In the genomic region with DNA sequence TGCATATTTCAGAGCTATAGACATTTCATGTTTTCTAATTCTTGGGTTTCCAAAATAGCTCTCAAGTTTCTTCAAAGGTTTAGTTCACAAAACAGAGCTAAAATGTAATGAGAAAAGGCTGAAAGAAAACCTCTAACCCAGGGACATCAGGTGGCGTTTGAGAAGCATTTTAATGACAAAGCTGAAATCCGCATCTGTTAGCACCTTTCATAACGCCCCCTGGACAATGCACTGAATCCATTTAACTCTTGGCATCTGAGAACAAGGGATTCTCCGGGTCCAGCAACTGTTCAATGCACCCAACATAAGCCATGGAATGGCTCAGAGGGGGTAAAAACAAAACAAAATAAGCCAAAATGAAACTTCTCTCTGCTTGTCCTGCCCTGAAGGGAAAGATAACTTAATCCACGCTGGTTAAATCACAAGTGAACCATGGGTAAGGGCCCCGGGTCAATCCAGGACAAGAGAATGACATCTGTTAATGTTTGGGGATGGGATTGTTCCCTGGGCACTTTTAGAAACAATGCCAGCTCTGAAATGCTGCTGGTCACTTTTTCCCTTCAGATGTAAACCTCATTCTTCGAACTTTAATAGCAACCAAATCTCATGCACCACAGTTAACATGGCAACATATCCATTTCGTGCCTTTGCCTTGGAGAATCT, we compare ENCODE assay signal across 16 cellular contexts.
A peak's percentile ranks its signal among the peaks of the same experiment; 100 is the strongest.
DNase-seq lines count a peak whose midpoint lies in the region; ATAC-seq, FAIRE-seq and TF ChIP-seq lines count a peak whose summit lies in the region.
"Had no signal": no experiment of that assay in that cellular context is flagged by ENCODE, and none has a peak within 500 bp of the region (broad histone marks: within the 10 kb centered on the region; RNA-seq: fewer than 3 reads in every experiment).

No MANE protein-coding gene starts in this region.

- no CpG with 5 or more reads among the region's 8 CpGs for WGBS in H9 (ENCODE audit: extremely low coverage, insufficient read length, low lambda C conversion rate)
- 48% methylated on average over 8 of the region's 8 CpGs; no CpG with 5 or more reads in 1 of the 2 experiments for WGBS in H1 (ENCODE audit: extremely low coverage in 1 of 2, insufficient coverage in 1 of 2, insufficient read length in 1 of 2, insufficient replicate concordance in 2 of 2, low coverage in 1 of 2, low lambda C conversion rate in 2 of 2, missing lambda C conversion rate in 1 of 2), 2 experiments

- H2BK5ac ChIP-seq in H9 (ENCODE audit: insufficient read length, low read length) (no peak overlapping the region), H1 (ENCODE audit: low read depth, low read length) (0 out of 2 replicates have a peak overlapping the region, but pooled peaks have one; percentile 45)

- H3T11ph ChIP-seq in H9 (ENCODE audit: low read length): no peak overlapping the region

- H3K4me3 Mint-ChIP-seq in H9: peak overlapping the region in 1 of 2 experiments; percentile 33; a peak in 2 of 5 replicates

- H3K36me3 Mint-ChIP-seq in H9 (ENCODE audit: insufficient read depth in 1 of 3, low read depth in 3 of 3): no peaks in the 10 kb centered on the region
- H3K36me3 Mint-ChIP-seq: CD4-positive, CD25-positive, alpha-beta regulatory T cell had no signal

- H2BK20ac ChIP-seq in H9 (ENCODE audit: low read depth, low read length, poor library complexity, severe bottlenecking) (no peak overlapping the region), H1 (ENCODE audit: low read length) (no peak overlapping the region)

- H4K91ac ChIP-seq in H9 (ENCODE audit: insufficient read length, low read depth, low read length) (no peak overlapping the region), H1 (replicated peaks; ENCODE audit: insufficient read length, low read length) (peak overlapping the region; percentile 4)

- H3K27ac Mint-ChIP-seq in H9: peak overlapping the region; percentile 63 to 90 (median 85); a peak in 5 of 7 replicates
- H3K27ac Mint-ChIP-seq: CD4-positive, CD25-positive, alpha-beta regulatory T cell had no signal

- no peak overlapping the region for H4K8ac ChIP-seq in H9 (replicated peaks; ENCODE audit: insufficient read length, low read depth, low read length)
- no peak overlapping the region for H4K8ac ChIP-seq in H1 (ENCODE audit: extremely low read depth, insufficient read depth, low read length)

- H2AK5ac ChIP-seq in H9 (ENCODE audit: insufficient read length, low read length) (no peak overlapping the region), H1 (ENCODE audit: low read depth, low read length) (no peak overlapping the region)

- no peak for TF ChIP-seq CTCF in H9 (conservative IDR thresholded peaks at IDR 0.05)
- no peak for TF ChIP-seq CTCF in H1 (IDR thresholded peaks at IDR 0.05; ENCODE audit: control extremely low read depth in 1 of 3, insufficient read depth in 1 of 3, low read depth in 1 of 3, low read length in 3 of 3)
- no peak for TF ChIP-seq CTCF in colonic mucosa (IDR thresholded peaks at IDR 0.05)

- H3K18ac ChIP-seq in H9 (ENCODE audit: insufficient read length, low read depth, low read length) (no peak overlapping the region), H1 (ENCODE audit: extremely low read depth, low read length) (no peak overlapping the region)

- H3K27me3 ChIP-seq in H9 (ENCODE audit: insufficient read depth, low read length): no peaks in the 10 kb centered on the region
- H3K27me3 ChIP-seq in H1 (replicated peaks in 1 of 4; ENCODE audit: control insufficient read depth in 3 of 4, extremely low read depth in 1 of 4, insufficient read depth in 3 of 4, low read length in 3 of 4): no peaks in the 10 kb centered on the region; a peak in 2 of 7 replicates
- no peaks in the 10 kb centered on the region for H3K27me3 ChIP-seq in colonic mucosa

- CTCF ChIA-PET in H1 (lab: Charles Lee; ENCODE audit: partially characterized antibody): interaction anchor here (1.0 to 1.8 kb wide), 5 partner anchors 8 to 22 kb away, joined by 3 to 5 read pairs (median 3); no protein-coding TSS in a partner anchor

- no peak for TF ChIP-seq RAD21 in H1 (IDR thresholded peaks at IDR 0.05 in 1 of 2, conservative IDR thresholded peaks at IDR 0.05 in 1 of 2; ENCODE audit: low read depth in 2 of 2, low read length in 2 of 2)

- H3K4me3 ChIP-seq in H1 (ENCODE audit: extremely low read depth in 1 of 4, insufficient read depth in 2 of 4, low read depth in 3 of 4, low read length in 4 of 4) (no peak overlapping the region; a peak in 1 of 8 replicates), colonic mucosa (no peak overlapping the region)
- H3K4me3 ChIP-seq: K562 had no signal

- H3K23ac ChIP-seq in H9 (ENCODE audit: insufficient read length, low read depth, low read length) (no peak overlapping the region), H1 (ENCODE audit: insufficient read length) (no peak overlapping the region)

- H2BK15ac ChIP-seq in H9 (ENCODE audit: low read depth, low read length) (no peak overlapping the region), H1 (ENCODE audit: low read length) (no peak overlapping the region)

- TF ChIP-seq EP300 in H1 (IDR thresholded peaks at IDR 0.05; ENCODE audit: borderline replicate concordance in 1 of 2, low read depth in 2 of 2, low read length in 2 of 2): no peak

- POLR2A ChIA-PET in H1 (lab: Charles Lee; ENCODE audit: partially characterized antibody): interaction anchor here (1.0 kb wide), 1 partner anchor 12 kb away, joined by 3 read pairs; no protein-coding TSS in a partner anchor

- H3K27me3 Mint-ChIP-seq in H9 (ENCODE audit: low read depth): peaks cover 3% of the 10 kb centered on the region; the same call in 1 of the 2 replicates
- H3K27me3 Mint-ChIP-seq: CD4-positive, CD25-positive, alpha-beta regulatory T cell had no signal

- H3K9me3 ChIP-seq in H9 (ENCODE audit: control insufficient read depth, low read depth, low read length) (no peaks in the 10 kb centered on the region), H1 (ENCODE audit: insufficient read depth in 2 of 2, low read depth in 1 of 2, low read length in 1 of 2) (no peaks in the 10 kb centered on the region), colonic mucosa (no peaks in the 10 kb centered on the region)

- peaks cover 41 to 47% of the 10 kb centered on the region in 2 experiments for H3K4me1 Mint-ChIP-seq in H9
- H3K4me1 Mint-ChIP-seq: CD4-positive, CD25-positive, alpha-beta regulatory T cell had no signal

- DNase-seq in H9 (peak; percentile 45), NCI-H82 treated with DMSO at 0.1 percent for 48 hours (lab: John Stamatoyannopoulos, UW; ENCODE audit: unreplicated experiment) (peak; percentile 65), H1 (ENCODE audit: low read depth in 1 of 2, low spot score in 2 of 2) (peak in 1 of 2 experiments; percentile 43), myocyte (ENCODE audit: low read depth) (peak; percentile 35), hepatic stellate cell (ENCODE audit: low spot score) (no peak), colonic mucosa (no peak)
- DNase-seq: AML-193; CD4-positive, CD25-positive, alpha-beta regulatory T cell; NCI-H1436 treated with DMSO at 0.1 percent for 48 hours; NCI-H2227 treated with DMSO at 0.1 percent for 48 hours; NCI-H526 treated with DMSO at 0.1 percent for 48 hours; PC-3 had no signal

- peak; percentile 78 for FAIRE-seq in H1 (lab: Jason Lieb, UNC)
- FAIRE-seq: K562 had no signal

- H3K4me2 ChIP-seq in H9 (ENCODE audit: insufficient read depth, insufficient read length, low read length): no peak overlapping the region
- peak overlapping the region; percentile 16 to 29; a peak in 3 of 4 replicates for H3K4me2 ChIP-seq in H1 (ENCODE audit: insufficient read depth in 1 of 2, low read depth in 2 of 2, low read length in 2 of 2)

- H3K23me2 ChIP-seq in H9 (ENCODE audit: insufficient read length, low read depth, low read length, poor library complexity, severe bottlenecking) (no peaks in the 10 kb centered on the region), H1 (ENCODE audit: low read depth, low read length) (no peaks in the 10 kb centered on the region)

- H3K56ac ChIP-seq in H9 (ENCODE audit: insufficient read length, low read depth, low read length) (no peak overlapping the region), H1 (replicated peaks; ENCODE audit: insufficient read length, low read depth, low read length) (no peak overlapping the region)

- H3K79me1 ChIP-seq in H9 (ENCODE audit: insufficient read depth, low read depth, low read length, poor library complexity, severe bottlenecking) (no peaks in the 10 kb centered on the region), H1 (ENCODE audit: low read depth, low read length) (no peaks in the 10 kb centered on the region)

- no peaks in the 10 kb centered on the region for H4K20me1 ChIP-seq in H9 (ENCODE audit: control insufficient read depth, insufficient read depth, insufficient read length)
- no peaks in the 10 kb centered on the region for H4K20me1 ChIP-seq in H1 (replicated peaks in 1 of 2; ENCODE audit: control insufficient read depth in 1 of 2, insufficient read depth in 2 of 2, low read length in 2 of 2)

- H4K5ac ChIP-seq in H9 (ENCODE audit: insufficient read length, low read depth, low read length): no peak overlapping the region
- H4K5ac ChIP-seq in H1 (ENCODE audit: insufficient read length, low read depth, low read length): no peak overlapping the region

- no peak overlapping the region for H3K27ac ChIP-seq in H9 (ENCODE audit: insufficient read length, low read depth, low read length)
- H3K27ac ChIP-seq in H1 (ENCODE audit: low read depth, low read length): no peak overlapping the region
- no peak overlapping the region for H3K27ac ChIP-seq in colonic mucosa

- peaks cover 5% of the 10 kb centered on the region; the same call in 1 of the 2 replicates for H3K4me1 ChIP-seq in H9 (ENCODE audit: insufficient read depth, low read length)
- H3K4me1 ChIP-seq in H1 (replicated peaks in 1 of 4; ENCODE audit: control insufficient read depth in 3 of 4, insufficient read depth in 4 of 4, low read length in 3 of 4): peaks cover 0 to 5% (median 5%) of the 10 kb centered on the region in 4 experiments; a peak in 4 of 7 replicates
- H3K4me1 ChIP-seq in colonic mucosa: no peaks in the 10 kb centered on the region

- H3K79me2 ChIP-seq in H9 (ENCODE audit: insufficient read depth, low read length) (no peaks in the 10 kb centered on the region), H1 (ENCODE audit: control insufficient read depth in 1 of 2, insufficient read depth in 2 of 2, low read length in 2 of 2) (no peaks in the 10 kb centered on the region)

- H2AFZ ChIP-seq in H9 (ENCODE audit: low read length): no peak overlapping the region
- no peak overlapping the region for H2AFZ ChIP-seq in H1 (ENCODE audit: low read length)

- TF ChIP-seq POLR2A in H1 (IDR thresholded peaks at IDR 0.05; ENCODE audit: control extremely low read depth in 1 of 2, low read depth in 2 of 2, low read length in 2 of 2): no peak

- H2BK120ac ChIP-seq in H9 (ENCODE audit: low read depth, low read length, poor library complexity, severe bottlenecking) (no peak overlapping the region), H1 (replicated peaks; ENCODE audit: low read depth, low read length) (peak overlapping the region; percentile 34)

- H2BK12ac ChIP-seq in H9 (ENCODE audit: insufficient read length, low read depth, low read length): no peak overlapping the region
- no peak overlapping the region; the same call in 1 of the 2 replicates for H2BK12ac ChIP-seq in H1 (ENCODE audit: low read depth, low read length)

- H3K9me3 Mint-ChIP-seq in H9: no peaks in the 10 kb centered on the region; a peak in 1 of 5 replicates

- no peak overlapping the region for H3K9ac ChIP-seq in H9 (ENCODE audit: extremely low read depth, insufficient read length, low read length)
- no peak overlapping the region for H3K9ac ChIP-seq in H1 (replicated peaks in 1 of 4; ENCODE audit: extremely low read depth in 1 of 4, low read depth in 3 of 4, low read length in 3 of 4)
- H3K9ac ChIP-seq in colonic mucosa (ENCODE audit: low read depth in 2 of 2, low read length in 2 of 2): no peak overlapping the region

- intact Hi-C loops in colonic mucosa (cut with DNase I): no loop called here

- H3K4ac ChIP-seq in H9 (ENCODE audit: low read depth, low read length): no peak overlapping the region
- H3K4ac ChIP-seq in H1 (replicated peaks; ENCODE audit: insufficient read length, low read depth, low read length): no peak overlapping the region

- no peak overlapping the region for H3K14ac ChIP-seq in H9 (ENCODE audit: insufficient read depth, low read length)
- no peak overlapping the region for H3K14ac ChIP-seq in H1 (ENCODE audit: insufficient read length)

- ATAC-seq in HG03280 (IDR thresholded peaks at IDR 0.05; ENCODE audit: unreplicated experiment): no peak
- ATAC-seq in GM18517 (IDR thresholded peaks at IDR 0.05; ENCODE audit: unreplicated experiment): no peak
- ATAC-seq: HCT116, K562, PC-3 had no signal

- H3K36me3 ChIP-seq in H1 (ENCODE audit: control insufficient read depth in 2 of 4, insufficient read depth in 4 of 4, low read length in 3 of 4) (no peaks in the 10 kb centered on the region), colonic mucosa (no peaks in the 10 kb centered on the region)

Comparison
In these comparisons a context has a peak if more than half of its experiments do, and no peak if none do; other contexts are left out.
1. DNase-seq: peak in H9 (single experiment), NCI-H82 treated with DMSO at 0.1 percent for 48 hours (single experiment) and myocyte (single experiment); none in hepatic stellate cell (single experiment) and colonic mucosa (single experiment).